10 cellular contexts compared by ENCODE assay signal in genomic region chr2:219688560-219689445, GRCh38.
DNase-seq lines count a peak whose midpoint lies in the region; ATAC-seq and TF ChIP-seq lines count a peak whose summit lies in the region.
"Had no signal": no experiment of that assay in that cellular context is flagged by ENCODE, and none has a peak within 500 bp of the region (broad histone marks: within the 10 kb centered on the region; RNA-seq: fewer than 3 reads in every experiment).

No MANE protein-coding gene starts in this region.

- intact Hi-C loops in Panc1 (cut with micrococcal nuclease; ENCODE audit: unreplicated experiment), result loop anchor here (1.0 to 2.0 kb wide), 2 partner anchors 47 to 146 kb away; partner anchors contain the start of gene CHPF

- H3K4me1 Mint-ChIP-seq in neural progenitor cell, result peaks cover 59% of the 10 kb centered on the region
- no peaks in the 10 kb centered on the region for H3K4me1 Mint-ChIP-seq in stimulated activated effector memory CD8-positive, alpha-beta T cell treated with anti-CD3 and anti-CD28 coated beads, Interleukin-12 subunit alpha, Interleukin-12 subunit beta, amount 100 ng/mL, for 72 hours

- no peaks in the 10 kb centered on the region for H4K20me1 ChIP-seq in neural progenitor cell (ENCODE audit: low read depth)

- ATAC-seq in Panc1 (peak; percentile 49), GM18861 (IDR thresholded peaks at IDR 0.05; ENCODE audit: unreplicated experiment) (no peak)
- ATAC-seq in stimulated activated effector memory CD8-positive, alpha-beta T cell treated with anti-CD3 and anti-CD28 coated beads, Interleukin-12 subunit alpha, Interleukin-12 subunit beta, amount 100 ng/mL, for 72 hours, result no peak

- no peak overlapping the region for H3K27ac Mint-ChIP-seq in neural progenitor cell
- H3K27ac Mint-ChIP-seq in stimulated activated effector memory CD8-positive, alpha-beta T cell treated with anti-CD3 and anti-CD28 coated beads, Interleukin-12 subunit alpha, Interleukin-12 subunit beta, amount 100 ng/mL, for 72 hours, result no peak overlapping the region
- H3K27ac Mint-ChIP-seq: activated naive CD8-positive, alpha-beta T cell had no signal

- TF ChIP-seq CTCF in Panc1 (IDR thresholded peaks at IDR 0.05) (no peak), neural progenitor cell (IDR thresholded peaks at IDR 0.05) (no peak)

- no peak overlapping the region for H3K4me2 ChIP-seq in neural progenitor cell

- H3K9me3 Mint-ChIP-seq in neural progenitor cell, result peaks cover 8% of the 10 kb centered on the region
- H3K9me3 Mint-ChIP-seq in stimulated activated effector memory CD8-positive, alpha-beta T cell treated with anti-CD3 and anti-CD28 coated beads, Interleukin-12 subunit alpha, Interleukin-12 subunit beta, amount 100 ng/mL, for 72 hours, result no peaks in the 10 kb centered on the region

- H3K36me3 Mint-ChIP-seq in neural progenitor cell, result no peaks in the 10 kb centered on the region
- H3K36me3 Mint-ChIP-seq in stimulated activated effector memory CD8-positive, alpha-beta T cell treated with anti-CD3 and anti-CD28 coated beads, Interleukin-12 subunit alpha, Interleukin-12 subunit beta, amount 100 ng/mL, for 72 hours, result no peaks in the 10 kb centered on the region
- H3K36me3 Mint-ChIP-seq: activated naive CD8-positive, alpha-beta T cell had no signal

- peaks cover 30% of the 10 kb centered on the region for H3F3A ChIP-seq in neural progenitor cell (ENCODE audit: low read depth)

- no peak overlapping the region for H2AFZ ChIP-seq in neural progenitor cell (replicated peaks)

- H3K27me3 ChIP-seq in Panc1 (ENCODE audit: control insufficient read depth, insufficient read depth, low read length) (no peaks in the 10 kb centered on the region), neural progenitor cell (no peaks in the 10 kb centered on the region)

- H3K4me1 ChIP-seq in Panc1 (ENCODE audit: control insufficient read depth, insufficient read depth, low read length), result peaks cover 28% of the 10 kb centered on the region
- peaks cover 26% of the 10 kb centered on the region for H3K4me1 ChIP-seq in neural progenitor cell

- in situ Hi-C loops in Panc1 (cut with HindIII; ENCODE audit: low pct_unique_long_range_greater_than_20kb, low sequenced_read_pairs), result no loop called here

- no peak overlapping the region for H3K9ac ChIP-seq in neural progenitor cell

- H3K4me3 ChIP-seq in Panc1 (ENCODE audit: low read depth in 2 of 2, low read length in 2 of 2), result peak overlapping the region in 1 of 2 experiments; percentile 26; a peak in 2 of 4 replicates
- H3K4me3 ChIP-seq in neural progenitor cell, result no peak overlapping the region
- H3K4me3 ChIP-seq: transverse colon had no signal

- CTCF ChIA-PET in Panc1 (lab: Charles Lee), result interaction anchor here (0.8 to 1.4 kb wide), 3 partner anchors 128 to 148 kb away, joined by 3 to 6 read pairs (median 4); no protein-coding TSS in a partner anchor

- no peaks in the 10 kb centered on the region for H3K9me3 ChIP-seq in Panc1 (ENCODE audit: control insufficient read depth, insufficient read depth, low read depth, low read length)
- no peaks in the 10 kb centered on the region for H3K9me3 ChIP-seq in neural progenitor cell (ENCODE audit: low read depth)
- H3K9me3 ChIP-seq: transverse colon had no signal

- POLR2A ChIA-PET in Panc1 (lab: Charles Lee), result interaction anchor here (0.7 kb wide), 1 partner anchor 1493 kb away, joined by 4 read pairs; no protein-coding TSS in a partner anchor

- H3K27me3 Mint-ChIP-seq in neural progenitor cell (ENCODE audit: insufficient read depth, low read depth), result peaks cover 9% of the 10 kb centered on the region

- peak overlapping the region; percentile 42 for H3K4me3 Mint-ChIP-seq in neural progenitor cell
- H3K4me3 Mint-ChIP-seq in stimulated activated effector memory CD8-positive, alpha-beta T cell treated with anti-CD3 and anti-CD28 coated beads, Interleukin-12 subunit alpha, Interleukin-12 subunit beta, amount 100 ng/mL, for 72 hours, result no peak overlapping the region
- H3K4me3 Mint-ChIP-seq: activated naive CD8-positive, alpha-beta T cell had no signal

- no peaks in the 10 kb centered on the region for H3K79me2 ChIP-seq in neural progenitor cell (ENCODE audit: low read depth)

- H3K36me3 ChIP-seq in Panc1 (ENCODE audit: control insufficient read depth, insufficient read depth, low read length), result peaks cover 5% of the 10 kb centered on the region; the same call in 1 of the 2 replicates
- H3K36me3 ChIP-seq in neural progenitor cell, result no peaks in the 10 kb centered on the region
- H3K36me3 ChIP-seq: transverse colon had no signal

- no TSS peak for BruUV-seq in Panc1 (replicated peaks; lab: Mats Ljungman, UMichigan)

- H3K27ac ChIP-seq in Panc1 (ENCODE audit: low read length), result peak overlapping the region; percentile 34; the same call in 1 of the 2 replicates
- peak overlapping the region; percentile 99 for H3K27ac ChIP-seq in epithelial cell of prostate
- H3K27ac ChIP-seq in neural progenitor cell, result no peak overlapping the region

- peak; percentile 81 for DNase-seq in Daoy (ENCODE audit: low read depth)
- no peak for DNase-seq in Panc1 (ENCODE audit: low read depth, low spot score)
- peak; percentile 89 for DNase-seq in epithelial cell of prostate (ENCODE audit: low read depth, low spot score)
- DNase-seq in neural progenitor cell (ENCODE audit: low spot score), result no peak
- DNase-seq in stimulated activated effector memory CD8-positive, alpha-beta T cell treated with anti-CD3 and anti-CD28 coated beads, Interleukin-12 subunit alpha, Interleukin-12 subunit beta, amount 100 ng/mL, for 72 hours (ENCODE audit: low spot score in 2 of 2), result no peak
- DNase-seq in D341Med (ENCODE audit: low spot score), result no peak
- DNase-seq in NCI-H748 (lab: John Stamatoyannopoulos, UW; ENCODE audit: unreplicated experiment), result no peak

Comparison
In these comparisons a context has a peak if more than half of its experiments do, and no peak if none do; other contexts are left out.
1. DNase-seq: peak in Daoy (single experiment) and epithelial cell of prostate (single experiment); none in Panc1 (single experiment), neural progenitor cell (single experiment), stimulated activated effector memory CD8-positive, alpha-beta T cell treated with anti-CD3 and anti-CD28 coated beads, Interleukin-12 subunit alpha, Interleukin-12 subunit beta, amount 100 ng/mL, for 72 hours (0 of 2), D341Med (single experiment) and NCI-H748 (single experiment).